Comparison of ENCODE assay signal across 8 cellular contexts in the genomic region with DNA sequence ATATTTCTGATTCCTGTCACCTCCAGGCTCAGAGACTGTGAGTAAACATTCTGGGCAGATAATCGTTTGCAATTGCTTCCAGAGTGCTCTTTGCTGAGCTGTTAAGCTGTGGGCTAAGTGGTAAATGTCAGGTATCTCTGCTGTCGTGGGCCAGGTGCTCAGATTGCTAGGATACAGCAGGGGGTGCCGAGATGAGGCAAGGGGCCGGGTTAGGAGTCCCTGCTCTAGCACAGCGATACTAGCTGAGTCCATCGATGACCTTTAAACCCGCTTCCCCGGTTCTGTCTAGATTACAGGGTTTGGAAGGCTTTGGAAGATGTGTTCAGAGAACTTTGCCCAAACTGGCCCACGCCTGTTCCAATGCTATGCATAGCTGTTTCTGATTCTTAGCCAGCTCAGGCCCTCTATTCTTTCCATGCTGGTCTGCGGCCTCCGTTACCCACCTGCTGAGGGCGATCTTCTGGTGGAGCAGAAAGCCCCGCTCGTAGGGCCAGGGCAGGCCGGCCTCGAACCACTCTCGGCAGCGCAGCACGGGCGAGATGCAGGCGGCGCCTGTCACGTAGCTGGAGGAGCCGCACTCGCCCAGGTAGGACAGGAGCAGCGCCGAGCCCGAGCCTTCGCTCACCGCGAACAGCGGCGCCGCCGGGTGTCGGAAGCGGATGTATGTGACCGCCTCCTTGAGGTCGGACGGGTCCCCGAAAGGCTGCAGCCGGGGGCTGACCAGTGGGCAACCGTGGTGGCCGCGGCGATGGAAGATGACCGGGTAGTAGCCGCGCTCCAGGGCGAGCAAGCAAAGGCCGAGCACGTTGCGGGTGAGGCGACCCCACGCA. TPM values are rescaled to one million over a fixed set of nuclear protein-coding genes. Genes with fewer than 3 reads are reported as not detected.
DNase-seq lines count a peak whose midpoint lies in the region; ATAC-seq and TF ChIP-seq lines count a peak whose summit lies in the region.

No MANE protein-coding gene starts in this region.

- H3K36me3 Mint-ChIP-seq in T-helper 2 cell treated with Interferon-gamma antibody and Interleukin-4, amounts not matched to agents 5 μg/mL and 100 μg/mL, for 36 hours (ENCODE audit: low read depth): peaks cover 30% of the 10 kb centered on the region
- peaks cover 3% of the 10 kb centered on the region for H3K36me3 Mint-ChIP-seq in memory B cell

- H3K27me3 Mint-ChIP-seq in T-helper 2 cell treated with Interferon-gamma antibody and Interleukin-4, amounts not matched to agents 5 μg/mL and 100 μg/mL, for 36 hours (ENCODE audit: low read depth): no peaks in the 10 kb centered on the region
- H3K27me3 Mint-ChIP-seq in memory B cell: no peaks in the 10 kb centered on the region
- H3K27me3 Mint-ChIP-seq in stimulated activated naive CD8-positive, alpha-beta T cell treated with anti-CD3 and anti-CD28 coated beads, Interleukin-15, amount 100 ng/mL, for 72 hours: no peaks in the 10 kb centered on the region

- no peaks in the 10 kb centered on the region for H3K36me3 ChIP-seq in colonic mucosa

- H3K27ac ChIP-seq in colonic mucosa: peak overlapping the region; percentile 94

- TF ChIP-seq CTCF in colonic mucosa (IDR thresholded peaks at IDR 0.05): no peak

- DNase-seq in NAMALWA (ENCODE audit: low spot score) (peak; percentile 60), colonic mucosa (peak; percentile 61), memory B cell (ENCODE audit: low spot score in 2 of 2) (no peak), inferior parietal cortex (ENCODE audit: extremely low spot score) (no peak), OCI-M2 (lab: John Stamatoyannopoulos, UW; ENCODE audit: unreplicated experiment) (no peak)
- peak; percentile 60 for DNase-seq in T-helper 2 cell treated with Interferon-gamma antibody and Interleukin-4, amounts not matched to agents 5 μg/mL and 100 μg/mL, for 36 hours (ENCODE audit: low spot score)
- peak; percentile 69 to 72 for DNase-seq in stimulated activated naive CD8-positive, alpha-beta T cell treated with anti-CD3 and anti-CD28 coated beads, Interleukin-15, amount 100 ng/mL, for 72 hours

- intact Hi-C loops in colonic mucosa (cut with DNase I): no loop called here

- H3K9me3 Mint-ChIP-seq in T-helper 2 cell treated with Interferon-gamma antibody and Interleukin-4, amounts not matched to agents 5 μg/mL and 100 μg/mL, for 36 hours: no peaks in the 10 kb centered on the region
- no peaks in the 10 kb centered on the region for H3K9me3 Mint-ChIP-seq in memory B cell
- no peaks in the 10 kb centered on the region for H3K9me3 Mint-ChIP-seq in stimulated activated naive CD8-positive, alpha-beta T cell treated with anti-CD3 and anti-CD28 coated beads, Interleukin-15, amount 100 ng/mL, for 72 hours

- H3K9me3 ChIP-seq in colonic mucosa: no peaks in the 10 kb centered on the region

- H3K27me3 ChIP-seq in colonic mucosa: no peaks in the 10 kb centered on the region

- ATAC-seq in GM18502 (IDR thresholded peaks at IDR 0.05; ENCODE audit: poor library complexity, unreplicated experiment) (peak; percentile 16), memory B cell (ENCODE audit: low read depth) (peak; percentile 6)
- peak; percentile 35 for ATAC-seq in stimulated activated naive CD8-positive, alpha-beta T cell treated with anti-CD3 and anti-CD28 coated beads, Interleukin-15, amount 100 ng/mL, for 72 hours

- H3K27ac Mint-ChIP-seq in T-helper 2 cell treated with Interferon-gamma antibody and Interleukin-4, amounts not matched to agents 5 μg/mL and 100 μg/mL, for 36 hours: peak overlapping the region; percentile 97
- H3K27ac Mint-ChIP-seq in memory B cell: peak overlapping the region; percentile 84
- H3K27ac Mint-ChIP-seq in stimulated activated naive CD8-positive, alpha-beta T cell treated with anti-CD3 and anti-CD28 coated beads, Interleukin-15, amount 100 ng/mL, for 72 hours: peak overlapping the region; percentile 87 to 89

- peaks cover 8% of the 10 kb centered on the region for H3K4me1 ChIP-seq in colonic mucosa

- peak overlapping the region; percentile 84 for H3K9ac ChIP-seq in colonic mucosa (ENCODE audit: low read depth in 2 of 2, low read length in 2 of 2)

- H3K4me3 ChIP-seq in colonic mucosa: peak overlapping the region; percentile 82

- H3K4me1 Mint-ChIP-seq in T-helper 2 cell treated with Interferon-gamma antibody and Interleukin-4, amounts not matched to agents 5 μg/mL and 100 μg/mL, for 36 hours (ENCODE audit: low read depth): peaks cover 32% of the 10 kb centered on the region
- peaks cover 32% of the 10 kb centered on the region for H3K4me1 Mint-ChIP-seq in memory B cell
- H3K4me1 Mint-ChIP-seq in stimulated activated naive CD8-positive, alpha-beta T cell treated with anti-CD3 and anti-CD28 coated beads, Interleukin-15, amount 100 ng/mL, for 72 hours: peaks cover 45% of the 10 kb centered on the region

- peak overlapping the region; percentile 97 for H3K4me3 Mint-ChIP-seq in T-helper 2 cell treated with Interferon-gamma antibody and Interleukin-4, amounts not matched to agents 5 μg/mL and 100 μg/mL, for 36 hours
- H3K4me3 Mint-ChIP-seq in memory B cell: peak overlapping the region; percentile 95
- H3K4me3 Mint-ChIP-seq in stimulated activated naive CD8-positive, alpha-beta T cell treated with anti-CD3 and anti-CD28 coated beads, Interleukin-15, amount 100 ng/mL, for 72 hours: peak overlapping the region; percentile 93 to 95

RNA-seq across cellular contexts. Expression of a gene that starts 1.0 kb away (rescaled TPM):
- 10 to 100 TPM; 17.2 to 20.7 TPM for total RNA-seq in colonic mucosa

RNA-seq across cellular contexts. Expression of a gene that starts 2.6 kb away (rescaled TPM):
- total RNA-seq in colonic mucosa: 10 to 100 TPM; 41.2 to 91.2 TPM

RNA-seq across cellular contexts. Expression of a gene that starts 23.6 kb away (rescaled TPM):
- 10 to 100 TPM; 32.8 to 54.9 TPM for total RNA-seq in colonic mucosa

RNA-seq across cellular contexts. Expression of a gene that starts 27.1 kb away (rescaled TPM):
- 10 to 100 TPM in 1 of 2 donors, 1 to 10 TPM in 1; 3.1 to 10.2 TPM for total RNA-seq in colonic mucosa

RNA-seq across cellular contexts. Expression of a gene that starts 56.9 kb away (rescaled TPM):
- 1 to 10 TPM in 1 of 2 donors, under 1 TPM in 1; 0.62 to 2.5 TPM for total RNA-seq in colonic mucosa

Comparison
In these comparisons a context has a peak if more than half of its experiments do, and no peak if none do; other contexts are left out.
1. DNase-seq: peak in NAMALWA (single experiment), T-helper 2 cell treated with Interferon-gamma antibody and Interleukin-4, amounts not matched to agents 5 μg/mL and 100 μg/mL, for 36 hours (single experiment), colonic mucosa (single experiment) and stimulated activated naive CD8-positive, alpha-beta T cell treated with anti-CD3 and anti-CD28 coated beads, Interleukin-15, amount 100 ng/mL, for 72 hours (2 of 2); none in memory B cell (0 of 2), inferior parietal cortex (single experiment) and OCI-M2 (single experiment).
2. Peak in every context shown above with its lines, with median percentiles within 50 percentile points of each other: ATAC-seq, H3K27ac Mint-ChIP-seq and H3K4me3 Mint-ChIP-seq.